ENCODE assay signal across 20 cellular contexts in the genomic region with DNA sequence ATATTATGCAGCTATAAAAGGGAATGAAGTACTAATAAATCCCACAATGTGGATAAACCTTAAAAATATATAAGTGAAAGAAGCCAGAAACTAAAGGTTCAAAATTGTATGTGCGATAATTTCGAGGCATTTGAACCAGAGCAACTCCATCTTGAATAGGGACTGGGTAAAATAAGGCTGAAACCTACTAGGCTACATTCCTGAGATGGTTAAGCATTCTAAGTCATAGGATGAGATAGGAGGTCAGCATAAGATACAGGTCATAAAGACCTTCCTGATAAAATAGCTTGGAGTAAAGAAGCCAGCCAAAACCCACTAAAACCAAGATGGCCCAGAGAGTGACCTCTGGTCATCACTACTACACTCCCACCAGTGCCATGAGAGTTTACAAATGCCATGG.
"Had no signal": no experiment of that assay in that cellular context is flagged by ENCODE, and none has a peak within 500 bp of the region (broad histone marks: within the 10 kb centered on the region; RNA-seq: fewer than 3 reads in every experiment).

No MANE protein-coding gene starts in this region.

- H3K27me3 ChIP-seq: SJCRH30 had no signal

- H3K4me1 ChIP-seq: SJCRH30 had no signal

- H3K36me3 ChIP-seq: SJCRH30 had no signal

- H3K27ac Mint-ChIP-seq: IgD-negative memory B cell had no signal

- H3K27ac ChIP-seq: RWPE1, SJCRH30 had no signal

- DNase-seq: KBM-7, MV-4-11, NCI-H1105, NCI-H1417, NCI-H1436 treated with DMSO at 0.1 percent for 48 hours, NCI-H1694, NCI-H187 treated with DMSO at 0.1 percent for 48 hours, NCI-H2029 treated with DMSO at 0.1 percent for 48 hours, NCI-H2171 treated with DMSO at 0.1 percent for 48 hours, NCI-H510A, NCI-H524 treated with DMSO at 0.1 percent for 48 hours, NCI-H774, SHP77 treated with DMSO at 0.1 percent for 48 hours, SJCRH30 had no signal

- ATAC-seq: HepG2, Panc1, Right ventricle myocardium inferior, SK-N-SH treated with all-trans-retinoic acid at 6 μM for 48 hours had no signal

- H3K36me3 Mint-ChIP-seq: IgD-negative memory B cell had no signal

- H3K4me3 ChIP-seq: SJCRH30 had no signal

- H3K9me3 ChIP-seq: SJCRH30 had no signal
